In genomic region chr11:134030853-134031252, GRCh38 we compare ENCODE assay signal across 1 cellular context.
TF ChIP-seq lines count a peak whose summit lies in the region.

No MANE protein-coding gene starts in this region.

TF ChIP-seq in H1, 55 proteins besides CTCF, POLR2A, EP300 and RAD21:
- peak; percentile 45; the same call in 1 of the 2 replicates for TF ChIP-seq MAX (IDR thresholded peaks at IDR 0.05)
- peak; percentile 89 for TF ChIP-seq TEAD4 (IDR thresholded peaks at IDR 0.05; ENCODE audit: low read depth, low read length)
- no peak for TF ChIP-seq BCL11A (IDR thresholded peaks at IDR 0.05; ENCODE audit: low read depth in 2 of 2, low read length in 2 of 2)
- 0 out of 4 replicates have a peak, but pooled peaks of 1 of the 2 experiments have one; percentile 19 for TF ChIP-seq HDAC2 (IDR thresholded peaks at IDR 0.05; ENCODE audit: borderline replicate concordance in 1 of 2, low read depth in 2 of 2, low read length in 2 of 2)
